In the genomic region with DNA sequence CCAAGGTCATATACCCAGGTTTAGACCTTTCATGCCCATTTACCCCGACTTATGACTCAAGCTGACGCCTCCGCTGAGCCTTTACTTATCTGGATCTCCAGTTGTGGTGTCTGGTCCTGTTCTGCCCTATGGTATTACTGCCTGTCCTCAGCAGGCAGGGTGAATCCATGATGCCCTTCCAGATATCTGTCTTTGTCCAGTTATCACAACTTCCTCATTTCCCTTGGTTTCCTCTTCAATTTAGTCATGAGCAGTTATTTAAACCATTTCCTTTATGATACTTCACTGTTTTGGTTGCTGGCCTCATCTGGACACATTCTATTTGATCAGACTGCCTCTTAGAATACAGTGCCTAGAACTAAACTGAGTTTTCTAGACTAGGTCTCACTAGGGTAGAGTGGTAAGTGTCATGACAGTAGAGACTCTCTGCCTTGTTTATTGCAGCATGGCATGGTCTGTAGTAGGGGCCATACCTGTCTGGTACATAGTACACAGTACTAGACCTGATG, we compare ENCODE assay signal across 10 cellular contexts.
DNase-seq lines count a peak whose midpoint lies in the region; ATAC-seq lines count a peak whose summit lies in the region.
"Had no signal": no experiment of that assay in that cellular context is flagged by ENCODE, and none has a peak within 500 bp of the region (broad histone marks: within the 10 kb centered on the region; RNA-seq: fewer than 3 reads in every experiment).

No MANE protein-coding gene starts in this region.

- H3K36me3 ChIP-seq in naive thymus-derived CD4-positive, alpha-beta T cell (ENCODE audit: control insufficient read depth in 2 of 3, insufficient read depth in 3 of 3, low read length in 3 of 3), result no peaks in the 10 kb centered on the region

- intact Hi-C loops in naive thymus-derived CD4-positive, alpha-beta T cell (cut with micrococcal nuclease), result no loop called here
- intact Hi-C loops in sciatic nerve (cut with DNase I), result no loop called here

- H3K27me3 ChIP-seq in naive thymus-derived CD4-positive, alpha-beta T cell (ENCODE audit: control insufficient read depth in 2 of 2, insufficient read depth in 2 of 2, low read length in 2 of 2), result no peaks in the 10 kb centered on the region

- no peaks in the 10 kb centered on the region for H3K9me3 Mint-ChIP-seq in naive thymus-derived CD4-positive, alpha-beta T cell

- POLR2A ChIA-PET in naive thymus-derived CD4-positive, alpha-beta T cell (lab: Charles Lee), result no interaction called here

- peak overlapping the region in 1 of 10 donors; percentile 41 for H3K4me3 Mint-ChIP-seq in naive thymus-derived CD4-positive, alpha-beta T cell

- peak; percentile 85 for ATAC-seq in GM18909 (IDR thresholded peaks at IDR 0.05; ENCODE audit: poor library complexity, unreplicated experiment)
- ATAC-seq in HG02763 (IDR thresholded peaks at IDR 0.05; ENCODE audit: unreplicated experiment), result peak; percentile 55
- peak; percentile 41 for ATAC-seq in naive thymus-derived CD4-positive, alpha-beta T cell
- ATAC-seq in sciatic nerve, result no peak

- DNase-seq in OCI-M1 (lab: John Stamatoyannopoulos, UW), result peak; percentile 93
- no peak for DNase-seq in naive thymus-derived CD4-positive, alpha-beta T cell
- no peak for DNase-seq in activated CD4-positive, CD25-positive, alpha-beta regulatory T cell treated with anti-CD3 and anti-CD28 coated beads, Interleukin-2, amount 50 U/mL, for 72 hours
- no peak for DNase-seq in NCI-H128 (lab: John Stamatoyannopoulos, UW; ENCODE audit: unreplicated experiment)
- DNase-seq in sciatic nerve (ENCODE audit: low spot score), result no peak
- DNase-seq: amygdala; H7; stimulated activated CD4-positive, alpha-beta T cell treated with anti-CD3 and anti-CD28 coated beads, Interleukin-1b, Interleukin-23, amount 100 ng/mL, for 48 hours had no signal

- H3K27me3 Mint-ChIP-seq in naive thymus-derived CD4-positive, alpha-beta T cell, result no peaks in the 10 kb centered on the region

- peaks cover 0 to 26% (median 0%) of the 10 kb centered on the region in 5 donors for H3K36me3 Mint-ChIP-seq in naive thymus-derived CD4-positive, alpha-beta T cell

- no peaks in the 10 kb centered on the region for H3K9me3 ChIP-seq in naive thymus-derived CD4-positive, alpha-beta T cell (ENCODE audit: control insufficient read depth in 2 of 3, low read length in 3 of 3)

- H3K4me1 Mint-ChIP-seq in naive thymus-derived CD4-positive, alpha-beta T cell, result peaks cover 6 to 21% (median 11%) of the 10 kb centered on the region in 7 donors

- no peak overlapping the region for H3K4me3 ChIP-seq in naive thymus-derived CD4-positive, alpha-beta T cell (ENCODE audit: low read length)

- CTCF ChIA-PET in naive thymus-derived CD4-positive, alpha-beta T cell (lab: Charles Lee), result no interaction called here

- H3K27ac Mint-ChIP-seq in naive thymus-derived CD4-positive, alpha-beta T cell, result peak overlapping the region in 1 of 9 donors; percentile 63

- no peak overlapping the region for H3K27ac ChIP-seq in naive thymus-derived CD4-positive, alpha-beta T cell (ENCODE audit: low read depth, low read length)

- peaks cover 0 to 5% of the 10 kb centered on the region in 2 donors for H3K4me1 ChIP-seq in naive thymus-derived CD4-positive, alpha-beta T cell (ENCODE audit: control insufficient read depth in 2 of 2, insufficient read depth in 2 of 2, low read length in 2 of 2)
